ENCODE assay signal across 9 cellular contexts in genomic region chr6:113644861-113645575, GRCh38.
DNase-seq lines count a peak whose midpoint lies in the region; ATAC-seq and TF ChIP-seq lines count a peak whose summit lies in the region.
"Had no signal": no experiment of that assay in that cellular context is flagged by ENCODE, and none has a peak within 500 bp of the region (broad histone marks: within the 10 kb centered on the region; RNA-seq: fewer than 3 reads in every experiment).

No MANE protein-coding gene starts in this region.

- H3K36me3 Mint-ChIP-seq in CD8-positive, alpha-beta memory T cell: no peaks in the 10 kb centered on the region

- no peak overlapping the region for H3K4me2 ChIP-seq in PC-9
- H3K4me2 ChIP-seq in fibroblast of lung (ENCODE audit: extremely low read depth, insufficient read depth, low read length): no peak overlapping the region

- POLR2A ChIA-PET in PC-9 (lab: Charles Lee; ENCODE audit: unreplicated experiment): no interaction called here
- POLR2A ChIA-PET in CD8-positive, alpha-beta memory T cell (lab: Charles Lee): no interaction called here

- peak in 1 of 2 experiments; percentile 80 for DNase-seq in PC-9
- peak; percentile 89 to 99 for DNase-seq in fibroblast of lung (ENCODE audit: low read depth in 2 of 2)
- DNase-seq in stomach: no peak
- DNase-seq in CD8-positive, alpha-beta memory T cell: no peak
- DNase-seq in ovary: no peak
- no peak for DNase-seq in NCI-H1694 treated with DMSO at 0.1 percent for 48 hours (lab: John Stamatoyannopoulos, UW)
- DNase-seq: stimulated activated CD4-positive, alpha-beta T cell treated with anti-CD3 and anti-CD28 coated beads, Interleukin-2, amount 100 ng/mL, for 48 hours had no signal

- H3K4me3 Mint-ChIP-seq in CD8-positive, alpha-beta memory T cell: no peak overlapping the region

- TF ChIP-seq POLR2A in stomach (IDR thresholded peaks at IDR 0.05): no peak
- TF ChIP-seq POLR2A in ovary (IDR thresholded peaks at IDR 0.05): no peak

- no peaks in the 10 kb centered on the region for H4K20me1 ChIP-seq in PC-9 (ENCODE audit: insufficient read depth)
- H4K20me1 ChIP-seq in fibroblast of lung (ENCODE audit: control insufficient read depth, extremely low read depth, insufficient read depth, low read length): no peaks in the 10 kb centered on the region

- no peak overlapping the region for H3K27ac Mint-ChIP-seq in CD8-positive, alpha-beta memory T cell

- TF ChIP-seq EP300 in stomach (IDR thresholded peaks at IDR 0.05) (no peak), ovary (IDR thresholded peaks at IDR 0.05) (no peak)

- CTCF ChIA-PET in PC-9 (lab: Charles Lee): no interaction called here
- CTCF ChIA-PET in CD8-positive, alpha-beta memory T cell (lab: Charles Lee): no interaction called here

- H3K9me3 ChIP-seq in PC-9 (ENCODE audit: insufficient read depth, low read depth) (no peaks in the 10 kb centered on the region), fibroblast of lung (ENCODE audit: control insufficient read depth, insufficient read depth, low read depth, low read length) (no peaks in the 10 kb centered on the region), stomach (no peaks in the 10 kb centered on the region), ovary (no peaks in the 10 kb centered on the region)
- H3K9me3 ChIP-seq in CD8-positive, alpha-beta memory T cell (ENCODE audit: low read length): no peaks in the 10 kb centered on the region

- WGBS in stomach, 5 donors: 82 to 87% (median 85%) methylated on average over 13 of the region's 13 CpGs
- WGBS in ovary, 3 donors: 87 to 93% (median 90%) methylated on average over 13 of the region's 13 CpGs

- peaks cover 0 to 6% of the 10 kb centered on the region in 2 donors for H3K27me3 Mint-ChIP-seq in CD8-positive, alpha-beta memory T cell

- H3F3A ChIP-seq in PC-9 (ENCODE audit: insufficient read depth, low read depth): peaks cover 14% of the 10 kb centered on the region; the same call in 1 of the 2 replicates

- no peak overlapping the region for H3K9ac ChIP-seq in fibroblast of lung (ENCODE audit: insufficient read depth, low read length)

- H3K9me2 ChIP-seq in PC-9 (ENCODE audit: insufficient read depth): no peaks in the 10 kb centered on the region

- TF ChIP-seq CTCF in PC-9 (conservative IDR thresholded peaks at IDR 0.05): no peak
- no peak for TF ChIP-seq CTCF in fibroblast of lung (conservative IDR thresholded peaks at IDR 0.05 in 1 of 2, IDR thresholded peaks at IDR 0.05 in 1 of 2; ENCODE audit: low read depth in 1 of 2, low read length in 2 of 2)
- no peak for TF ChIP-seq CTCF in stomach (IDR thresholded peaks at IDR 0.05)
- no peak for TF ChIP-seq CTCF in ovary (IDR thresholded peaks at IDR 0.05)

- H3K79me2 ChIP-seq in PC-9 (ENCODE audit: low read depth) (no peaks in the 10 kb centered on the region), fibroblast of lung (ENCODE audit: control insufficient read depth, insufficient read depth, low read length) (no peaks in the 10 kb centered on the region)

- no TSS peak for BruUV-seq in PC-9 (replicated peaks; lab: Mats Ljungman, UMichigan)

- no peaks in the 10 kb centered on the region for H3K9me3 Mint-ChIP-seq in CD8-positive, alpha-beta memory T cell

- H3K27me3 ChIP-seq in PC-9 (ENCODE audit: insufficient read depth, low read depth): no peaks in the 10 kb centered on the region
- no peaks in the 10 kb centered on the region for H3K27me3 ChIP-seq in fibroblast of lung (ENCODE audit: control insufficient read depth, insufficient read depth, low read length)
- no peaks in the 10 kb centered on the region for H3K27me3 ChIP-seq in stomach
- H3K27me3 ChIP-seq in CD8-positive, alpha-beta memory T cell (ENCODE audit: insufficient read depth, low read length, poor library complexity, severe bottlenecking): no peaks in the 10 kb centered on the region
- H3K27me3 ChIP-seq in ovary: no peaks in the 10 kb centered on the region

- peak overlapping the region; percentile 30 for H2AFZ ChIP-seq in PC-9
- no peak overlapping the region for H2AFZ ChIP-seq in fibroblast of lung (ENCODE audit: low read length)

- H3K4me3 ChIP-seq in PC-9 (no peak overlapping the region), fibroblast of lung (replicated peaks in 1 of 4; ENCODE audit: control extremely low read depth in 1 of 4, insufficient read depth in 1 of 4, low read depth in 3 of 4, low read length in 4 of 4) (no peak overlapping the region), stomach (no peak overlapping the region), ovary (no peak overlapping the region)
- no peak overlapping the region for H3K4me3 ChIP-seq in CD8-positive, alpha-beta memory T cell (ENCODE audit: low read length)

- ATAC-seq in GM19035 (IDR thresholded peaks at IDR 0.05; ENCODE audit: unreplicated experiment): peak; percentile 32
- no peak for ATAC-seq in HG03439 (IDR thresholded peaks at IDR 0.05; ENCODE audit: unreplicated experiment)

- H3K27ac ChIP-seq in PC-9: peak overlapping the region; percentile 11; the same call in 1 of the 2 replicates
- peak overlapping the region; percentile 9 for H3K27ac ChIP-seq in fibroblast of lung (ENCODE audit: insufficient read depth, low read length)
- peak overlapping the region in 3 of 5 donors; percentile 38 to 78 (median 73) for H3K27ac ChIP-seq in stomach
- H3K27ac ChIP-seq in CD8-positive, alpha-beta memory T cell (ENCODE audit: low read depth, low read length): no peak overlapping the region
- no peak overlapping the region for H3K27ac ChIP-seq in ovary

- H3K36me3 ChIP-seq in PC-9 (ENCODE audit: low read depth): no peaks in the 10 kb centered on the region
- H3K36me3 ChIP-seq in fibroblast of lung (ENCODE audit: control insufficient read depth, insufficient read depth, low read length): no peaks in the 10 kb centered on the region
- no peaks in the 10 kb centered on the region for H3K36me3 ChIP-seq in stomach
- H3K36me3 ChIP-seq in CD8-positive, alpha-beta memory T cell (ENCODE audit: insufficient read depth, low read length): no peaks in the 10 kb centered on the region
- no peaks in the 10 kb centered on the region for H3K36me3 ChIP-seq in ovary

- H3K4me1 Mint-ChIP-seq in CD8-positive, alpha-beta memory T cell: no peaks in the 10 kb centered on the region

- intact Hi-C loops in PC-9 (cut with micrococcal nuclease; ENCODE audit: unreplicated experiment): loop anchor here (1.0 to 10.0 kb wide), 2 partner anchors 9 to 50 kb away; no protein-coding TSS in a partner anchor
- intact Hi-C loops in stomach (cut with DNase I; ENCODE audit: low total_unique reads): no loop called here
- intact Hi-C loops in ovary (cut with DNase I): no loop called here

- H3K4me1 ChIP-seq in PC-9 (replicated peaks; ENCODE audit: insufficient read depth): peaks cover 37% of the 10 kb centered on the region
- no peaks in the 10 kb centered on the region for H3K4me1 ChIP-seq in fibroblast of lung (ENCODE audit: control insufficient read depth, extremely low read depth, insufficient read depth, low read length)
- H3K4me1 ChIP-seq in stomach: peaks cover 33 to 53% (median 42%) of the 10 kb centered on the region in 4 donors
- no peaks in the 10 kb centered on the region for H3K4me1 ChIP-seq in CD8-positive, alpha-beta memory T cell (ENCODE audit: insufficient read depth, low read length)
- peaks cover 3% of the 10 kb centered on the region for H3K4me1 ChIP-seq in ovary (ENCODE audit: insufficient read depth)

Comparison
In these comparisons a context has a peak if more than half of its experiments do, and no peak if none do; other contexts are left out.
1. DNase-seq: peak in fibroblast of lung (2 of 2); none in stomach (single experiment), CD8-positive, alpha-beta memory T cell (0 of 5), ovary (0 of 5) and NCI-H1694 treated with DMSO at 0.1 percent for 48 hours (single experiment).
2. H3K27ac ChIP-seq: peak in PC-9 (single experiment), fibroblast of lung (single experiment) and stomach (3 of 5); none in CD8-positive, alpha-beta memory T cell (single experiment) and ovary (0 of 2).